Comparison of ENCODE assay signal across 1 cellular context in genomic region chr3:147419062-147419701, GRCh38.
TF ChIP-seq lines count a peak whose summit lies in the region.

No MANE protein-coding gene starts in this region.

TF ChIP-seq in K562, 482 proteins besides CTCF, POLR2A, EP300 and RAD21 (continued from another document):
- TF ChIP-seq ZBTB2 (IDR thresholded peaks at IDR 0.05) (peak; percentile 73), ERF (CRISPR knock-in tag; IDR thresholded peaks at IDR 0.05) (no peak), LCOR (CRISPR knock-in tag; IDR thresholded peaks at IDR 0.05) (no peak), MIER1 (IDR thresholded peaks at IDR 0.05; ENCODE audit: low read depth) (no peak), MEIS2 (IDR thresholded peaks at IDR 0.05; ENCODE audit: partially characterized antibody) (peak; percentile 36), SP1 (CRISPR knock-in tag; IDR thresholded peaks at IDR 0.05) (no peak), MXI1 (IDR thresholded peaks at IDR 0.05; ENCODE audit: low read depth, low read length) (no peak), CCAR2 (IDR thresholded peaks at IDR 0.05; ENCODE audit: low read depth, low read length) (no peak), SMAD1 (IDR thresholded peaks at IDR 0.05; ENCODE audit: low read depth, low read length, partially characterized antibody) (no peak), BHLHE40 (IDR thresholded peaks at IDR 0.05; ENCODE audit: low read length) (peak; percentile 47; the same call in 1 of the 2 replicates), MTA1 (IDR thresholded peaks at IDR 0.05; ENCODE audit: borderline replicate concordance) (no peak), AFF1 (IDR thresholded peaks at IDR 0.05; ENCODE audit: low read depth in 1 of 2, partially characterized antibody in 2 of 2) (no peak), E2F6 (IDR thresholded peaks at IDR 0.05; ENCODE audit: borderline replicate concordance in 1 of 2, extremely low read depth in 1 of 2, insufficient read depth in 1 of 2, insufficient read length in 1 of 2, low read depth in 1 of 2, low read length in 1 of 2, poor library complexity in 1 of 2, severe bottlenecking in 1 of 2) (peak in 1 of 2 experiments; percentile 64), ZNF584 (CRISPR knock-in tag; IDR thresholded peaks at IDR 0.05; ENCODE audit: low read depth) (no peak), EGR1 (conservative IDR thresholded peaks at IDR 0.05) (0 out of 2 replicates have a peak, but pooled peaks have one; percentile 7)
- TF ChIP-seq, protein P1, sequence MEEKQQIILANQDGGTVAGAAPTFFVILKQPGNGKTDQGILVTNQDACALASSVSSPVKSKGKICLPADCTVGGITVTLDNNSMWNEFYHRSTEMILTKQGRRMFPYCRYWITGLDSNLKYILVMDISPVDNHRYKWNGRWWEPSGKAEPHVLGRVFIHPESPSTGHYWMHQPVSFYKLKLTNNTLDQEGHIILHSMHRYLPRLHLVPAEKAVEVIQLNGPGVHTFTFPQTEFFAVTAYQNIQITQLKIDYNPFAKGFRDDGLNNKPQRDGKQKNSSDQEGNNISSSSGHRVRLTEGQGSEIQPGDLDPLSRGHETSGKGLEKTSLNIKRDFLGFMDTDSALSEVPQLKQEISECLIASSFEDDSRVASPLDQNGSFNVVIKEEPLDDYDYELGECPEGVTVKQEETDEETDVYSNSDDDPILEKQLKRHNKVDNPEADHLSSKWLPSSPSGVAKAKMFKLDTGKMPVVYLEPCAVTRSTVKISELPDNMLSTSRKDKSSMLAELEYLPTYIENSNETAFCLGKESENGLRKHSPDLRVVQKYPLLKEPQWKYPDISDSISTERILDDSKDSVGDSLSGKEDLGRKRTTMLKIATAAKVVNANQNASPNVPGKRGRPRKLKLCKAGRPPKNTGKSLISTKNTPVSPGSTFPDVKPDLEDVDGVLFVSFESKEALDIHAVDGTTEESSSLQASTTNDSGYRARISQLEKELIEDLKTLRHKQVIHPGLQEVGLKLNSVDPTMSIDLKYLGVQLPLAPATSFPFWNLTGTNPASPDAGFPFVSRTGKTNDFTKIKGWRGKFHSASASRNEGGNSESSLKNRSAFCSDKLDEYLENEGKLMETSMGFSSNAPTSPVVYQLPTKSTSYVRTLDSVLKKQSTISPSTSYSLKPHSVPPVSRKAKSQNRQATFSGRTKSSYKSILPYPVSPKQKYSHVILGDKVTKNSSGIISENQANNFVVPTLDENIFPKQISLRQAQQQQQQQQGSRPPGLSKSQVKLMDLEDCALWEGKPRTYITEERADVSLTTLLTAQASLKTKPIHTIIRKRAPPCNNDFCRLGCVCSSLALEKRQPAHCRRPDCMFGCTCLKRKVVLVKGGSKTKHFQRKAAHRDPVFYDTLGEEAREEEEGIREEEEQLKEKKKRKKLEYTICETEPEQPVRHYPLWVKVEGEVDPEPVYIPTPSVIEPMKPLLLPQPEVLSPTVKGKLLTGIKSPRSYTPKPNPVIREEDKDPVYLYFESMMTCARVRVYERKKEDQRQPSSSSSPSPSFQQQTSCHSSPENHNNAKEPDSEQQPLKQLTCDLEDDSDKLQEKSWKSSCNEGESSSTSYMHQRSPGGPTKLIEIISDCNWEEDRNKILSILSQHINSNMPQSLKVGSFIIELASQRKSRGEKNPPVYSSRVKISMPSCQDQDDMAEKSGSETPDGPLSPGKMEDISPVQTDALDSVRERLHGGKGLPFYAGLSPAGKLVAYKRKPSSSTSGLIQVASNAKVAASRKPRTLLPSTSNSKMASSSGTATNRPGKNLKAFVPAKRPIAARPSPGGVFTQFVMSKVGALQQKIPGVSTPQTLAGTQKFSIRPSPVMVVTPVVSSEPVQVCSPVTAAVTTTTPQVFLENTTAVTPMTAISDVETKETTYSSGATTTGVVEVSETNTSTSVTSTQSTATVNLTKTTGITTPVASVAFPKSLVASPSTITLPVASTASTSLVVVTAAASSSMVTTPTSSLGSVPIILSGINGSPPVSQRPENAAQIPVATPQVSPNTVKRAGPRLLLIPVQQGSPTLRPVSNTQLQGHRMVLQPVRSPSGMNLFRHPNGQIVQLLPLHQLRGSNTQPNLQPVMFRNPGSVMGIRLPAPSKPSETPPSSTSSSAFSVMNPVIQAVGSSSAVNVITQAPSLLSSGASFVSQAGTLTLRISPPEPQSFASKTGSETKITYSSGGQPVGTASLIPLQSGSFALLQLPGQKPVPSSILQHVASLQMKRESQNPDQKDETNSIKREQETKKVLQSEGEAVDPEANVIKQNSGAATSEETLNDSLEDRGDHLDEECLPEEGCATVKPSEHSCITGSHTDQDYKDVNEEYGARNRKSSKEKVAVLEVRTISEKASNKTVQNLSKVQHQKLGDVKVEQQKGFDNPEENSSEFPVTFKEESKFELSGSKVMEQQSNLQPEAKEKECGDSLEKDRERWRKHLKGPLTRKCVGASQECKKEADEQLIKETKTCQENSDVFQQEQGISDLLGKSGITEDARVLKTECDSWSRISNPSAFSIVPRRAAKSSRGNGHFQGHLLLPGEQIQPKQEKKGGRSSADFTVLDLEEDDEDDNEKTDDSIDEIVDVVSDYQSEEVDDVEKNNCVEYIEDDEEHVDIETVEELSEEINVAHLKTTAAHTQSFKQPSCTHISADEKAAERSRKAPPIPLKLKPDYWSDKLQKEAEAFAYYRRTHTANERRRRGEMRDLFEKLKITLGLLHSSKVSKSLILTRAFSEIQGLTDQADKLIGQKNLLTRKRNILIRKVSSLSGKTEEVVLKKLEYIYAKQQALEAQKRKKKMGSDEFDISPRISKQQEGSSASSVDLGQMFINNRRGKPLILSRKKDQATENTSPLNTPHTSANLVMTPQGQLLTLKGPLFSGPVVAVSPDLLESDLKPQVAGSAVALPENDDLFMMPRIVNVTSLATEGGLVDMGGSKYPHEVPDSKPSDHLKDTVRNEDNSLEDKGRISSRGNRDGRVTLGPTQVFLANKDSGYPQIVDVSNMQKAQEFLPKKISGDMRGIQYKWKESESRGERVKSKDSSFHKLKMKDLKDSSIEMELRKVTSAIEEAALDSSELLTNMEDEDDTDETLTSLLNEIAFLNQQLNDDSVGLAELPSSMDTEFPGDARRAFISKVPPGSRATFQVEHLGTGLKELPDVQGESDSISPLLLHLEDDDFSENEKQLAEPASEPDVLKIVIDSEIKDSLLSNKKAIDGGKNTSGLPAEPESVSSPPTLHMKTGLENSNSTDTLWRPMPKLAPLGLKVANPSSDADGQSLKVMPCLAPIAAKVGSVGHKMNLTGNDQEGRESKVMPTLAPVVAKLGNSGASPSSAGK (IDR thresholded peaks at IDR 0.05): peak; percentile 63
